In genomic region chr7:130845581-130846085, GRCh38 we compare ENCODE assay signal across 14 cellular contexts.
DNase-seq lines count a peak whose midpoint lies in the region; ATAC-seq, FAIRE-seq and TF ChIP-seq lines count a peak whose summit lies in the region.
"Had no signal": no experiment of that assay in that cellular context is flagged by ENCODE, and none has a peak within 500 bp of the region (broad histone marks: within the 10 kb centered on the region; RNA-seq: fewer than 3 reads in every experiment).

No MANE protein-coding gene starts in this region.

- no peak overlapping the region for H3K4me3 Mint-ChIP-seq in activated T-cell treated with anti-CD3 and anti-CD28 coated beads, Interleukin-2, amount 50 U/mL, for 24 hours
- H3K4me3 Mint-ChIP-seq: dendritic cell treated with granulocyte-macrophage colony-stimulating factor and Interleukin-4, amounts not matched to agents 40 ng/mL and 50 ng/mL, for 4 days had no signal

- TF ChIP-seq CTCF in fibroblast of the aortic adventitia (IDR thresholded peaks at IDR 0.05; ENCODE audit: insufficient read depth, low read length) = no peak

- no peak for ATAC-seq in HG02759 (IDR thresholded peaks at IDR 0.05; ENCODE audit: unreplicated experiment)

- H3K27ac Mint-ChIP-seq in activated T-cell treated with anti-CD3 and anti-CD28 coated beads, Interleukin-2, amount 50 U/mL, for 24 hours = peak overlapping the region; percentile 18
- H3K27ac Mint-ChIP-seq: dendritic cell treated with granulocyte-macrophage colony-stimulating factor and Interleukin-4, amounts not matched to agents 40 ng/mL and 50 ng/mL, for 4 days had no signal

- peaks cover 17% of the 10 kb centered on the region for H3K4me1 Mint-ChIP-seq in activated T-cell treated with anti-CD3 and anti-CD28 coated beads, Interleukin-2, amount 50 U/mL, for 24 hours (ENCODE audit: low read depth)

- DNase-seq in activated T-cell treated with anti-CD3 and anti-CD28 coated beads, Interleukin-2, amount 50 U/mL, for 24 hours = no peak
- no peak for DNase-seq in activated T-cell treated with anti-CD3 and anti-CD28 coated beads, Interleukin-2, amount 50 U/mL, for 48 hours
- DNase-seq in SW480 (ENCODE audit: low spot score) (peak; percentile 88), fibroblast of the aortic adventitia (ENCODE audit: low read depth) (peak; percentile 91), urothelium cell line (ENCODE audit: low spot score) (peak; percentile 70)
- no peak for DNase-seq in activated CD4-positive, alpha-beta T cell treated with anti-CD3 and anti-CD28 coated beads, Interleukin-2, amount 50 U/mL, for 1 hour
- no peak for DNase-seq in stimulated activated CD4-positive, alpha-beta T cell treated with anti-CD3 and anti-CD28 coated beads, Interleukin-2, amount 100 ng/mL, for 48 hours
- DNase-seq: activated CD4-positive, alpha-beta T cell treated with anti-CD3 and anti-CD28 coated beads for 48 hours; DND-41; mesendoderm; Right ventricle myocardium superior had no signal

- no peaks in the 10 kb centered on the region for H3K9me3 Mint-ChIP-seq in activated T-cell treated with anti-CD3 and anti-CD28 coated beads, Interleukin-2, amount 50 U/mL, for 24 hours
- H3K9me3 Mint-ChIP-seq: dendritic cell treated with granulocyte-macrophage colony-stimulating factor and Interleukin-4, amounts not matched to agents 40 ng/mL and 50 ng/mL, for 4 days had no signal

- H3K27me3 Mint-ChIP-seq in activated T-cell treated with anti-CD3 and anti-CD28 coated beads, Interleukin-2, amount 50 U/mL, for 24 hours = peaks cover 36% of the 10 kb centered on the region
- H3K27me3 Mint-ChIP-seq: dendritic cell treated with granulocyte-macrophage colony-stimulating factor and Interleukin-4, amounts not matched to agents 40 ng/mL and 50 ng/mL, for 4 days had no signal

- H3K4me3 ChIP-seq in fibroblast of the aortic adventitia (ENCODE audit: low read depth, low read length) = peak overlapping the region; percentile 28
- H3K4me3 ChIP-seq: hepatocyte had no signal

- no peak for FAIRE-seq in urothelium cell line (lab: Jason Lieb, UNC)

- no peaks in the 10 kb centered on the region for H3K36me3 Mint-ChIP-seq in activated T-cell treated with anti-CD3 and anti-CD28 coated beads, Interleukin-2, amount 50 U/mL, for 24 hours (ENCODE audit: low read depth)

Comparison
In these comparisons a context has a peak if more than half of its experiments do, and no peak if none do; other contexts are left out.
1. DNase-seq: peak in SW480 (single experiment), fibroblast of the aortic adventitia (single experiment) and urothelium cell line (single experiment); none in activated T-cell treated with anti-CD3 and anti-CD28 coated beads, Interleukin-2, amount 50 U/mL, for 24 hours (single experiment), activated T-cell treated with anti-CD3 and anti-CD28 coated beads, Interleukin-2, amount 50 U/mL, for 48 hours (0 of 2), activated CD4-positive, alpha-beta T cell treated with anti-CD3 and anti-CD28 coated beads, Interleukin-2, amount 50 U/mL, for 1 hour (single experiment) and stimulated activated CD4-positive, alpha-beta T cell treated with anti-CD3 and anti-CD28 coated beads, Interleukin-2, amount 100 ng/mL, for 48 hours (0 of 2).